ENCODE assay signal across 8 cellular contexts in genomic region chr18:6414118-6414722, GRCh38. TPM values are rescaled to one million over a fixed set of nuclear protein-coding genes. Genes with fewer than 3 reads are reported as not detected.
DNase-seq lines count a peak whose midpoint lies in the region; FAIRE-seq and TF ChIP-seq lines count a peak whose summit lies in the region.

No MANE protein-coding gene starts in this region.

- FAIRE-seq in GM12892 (lab: Jason Lieb, UNC) (no peak), HTR-8/SVneo (lab: Jason Lieb, UNC) (no peak)

- no peaks in the 10 kb centered on the region for H4K20me1 ChIP-seq in GM23248 (ENCODE audit: insufficient read depth)

- no peak overlapping the region for H2AFZ ChIP-seq in GM23248

- H3K4me3 ChIP-seq in GM23248 (peak overlapping the region; percentile 61), astrocyte of the cerebellum (ENCODE audit: low read depth, low read length) (peak overlapping the region; percentile 46), skeletal muscle cell (ENCODE audit: low read depth, low read length) (peak overlapping the region; percentile 35)

- in situ Hi-C loops in GM23248 (cut with MboI): no loop called here
- in situ Hi-C loops in astrocyte of the cerebellum (cut with HindIII; ENCODE audit: low sequenced_read_pairs): no loop called here

- WGBS in GM23248 (ENCODE audit: low coverage in 1 of 2, low lambda C conversion rate in 2 of 2, missing lambda C conversion rate in 2 of 2), 2 experiments: 5% methylated on average over 11 to 33 of the region's 68 CpGs

- H3K4me2 ChIP-seq in GM23248 (ENCODE audit: unreplicated experiment): no peak overlapping the region

- no peak overlapping the region for H3K27ac ChIP-seq in GM23248

- no peaks in the 10 kb centered on the region for H3K4me1 ChIP-seq in GM23248 (ENCODE audit: insufficient read depth)

- no peaks in the 10 kb centered on the region for H3K9me3 ChIP-seq in GM23248 (ENCODE audit: low read depth)

- DNase-seq in GM12892 (ENCODE audit: insufficient read length): peak; percentile 83
- DNase-seq in GM23248: peak; percentile 36
- peak; percentile 23 for DNase-seq in NCI-H460 (ENCODE audit: extremely low read depth, low read depth)
- DNase-seq in astrocyte of the cerebellum (ENCODE audit: low read depth): no peak
- peak; percentile 75 for DNase-seq in iPS-NIHi11 (ENCODE audit: low spot score)
- DNase-seq in skeletal muscle cell (ENCODE audit: low read depth): no peak
- DNase-seq in HTR-8/SVneo (ENCODE audit: insufficient read length, low spot score): no peak
- no peak for DNase-seq in effector CD4-positive, alpha-beta T cell

- H3K27me3 ChIP-seq in GM23248 (replicated peaks; ENCODE audit: insufficient read depth): peaks cover 43% of the 10 kb centered on the region

- TF ChIP-seq POLR2A in GM12892 (IDR thresholded peaks at IDR 0.05; ENCODE audit: low read depth, low read length): no peak; the same call in 1 of the 2 replicates

- TF ChIP-seq CTCF in astrocyte of the cerebellum (IDR thresholded peaks at IDR 0.05; ENCODE audit: low read depth, low read length, missing control alignments): no peak

- no peak overlapping the region for H3K9ac ChIP-seq in GM23248

- H3K9me2 ChIP-seq in GM23248 (ENCODE audit: insufficient read depth): no peaks in the 10 kb centered on the region

- no peaks in the 10 kb centered on the region for H3K36me3 ChIP-seq in GM23248 (ENCODE audit: low read depth)

- no peaks in the 10 kb centered on the region for H3F3A ChIP-seq in GM23248 (ENCODE audit: insufficient read depth)

- H3K79me2 ChIP-seq in GM23248 (ENCODE audit: insufficient read depth): no peaks in the 10 kb centered on the region

RNA-seq across cellular contexts. Expression of gene L3MBTL4, which starts 0.5 kb away (rescaled TPM):
- 6.6 TPM for polyA plus RNA-seq in GM12892 (2012; ENCODE audit: missing spikeins)
- not detected in 2 replicates for total RNA-seq in GM23248 (2014; rRNA removed; shearing (Covaris generic))
- not detected in 2 replicates for polyA plus RNA-seq in GM23248 (2016; fragmentation: Nextera tagmentation; extraction: Ambion mirVana)
- 1.2 and 1.3 TPM in 2 replicates for total RNA-seq in NCI-H460 (2014; rRNA removed; shearing (Covaris generic))
- polyA plus RNA-seq in NCI-H460 (2014; cell fraction: nucleus; rRNA removed): 0.07 and 0.50 TPM in 2 replicates

Comparison
In these comparisons a context has a peak if more than half of its experiments do, and no peak if none do; other contexts are left out.
1. DNase-seq: peak in GM12892 (single experiment), GM23248 (single experiment), NCI-H460 (single experiment) and iPS-NIHi11 (single experiment); none in astrocyte of the cerebellum (single experiment), skeletal muscle cell (single experiment), HTR-8/SVneo (single experiment) and effector CD4-positive, alpha-beta T cell (single experiment).
2. Peak in every context shown above with its lines, with median percentiles within 50 percentile points of each other: H3K4me3 ChIP-seq.